In genomic region chr1:204398197-204399125, GRCh38 we compare ENCODE assay signal across 1 cellular context.
TF ChIP-seq lines count a peak whose summit lies in the region.

No MANE protein-coding gene starts in this region.

TF ChIP-seq in GM23338, 12 proteins besides CTCF, POLR2A, EP300 and RAD21 (continued from another document):
- no peak for TF ChIP-seq REST (IDR thresholded peaks at IDR 0.05; ENCODE audit: unreplicated experiment)
- TF ChIP-seq ZNF114 (CRISPR knock-in tag; IDR thresholded peaks at IDR 0.05) = no peak
- no peak for TF ChIP-seq CREB1 (CRISPR knock-in tag; IDR thresholded peaks at IDR 0.05; ENCODE audit: low read depth)
- no peak for TF ChIP-seq POLR2AphosphoS5 (IDR thresholded peaks at IDR 0.05; ENCODE audit: low read depth)
- TF ChIP-seq EZH2 (IDR thresholded peaks at IDR 0.05; ENCODE audit: low read depth, unreplicated experiment) = no peak
TF ChIP-seq in GM23338: peak in this region for 0.
